In genomic region chr6:41427642-41428401, GRCh38 we compare ENCODE assay signal across 8 cellular contexts.
DNase-seq lines count a peak whose midpoint lies in the region; ATAC-seq and TF ChIP-seq lines count a peak whose summit lies in the region.

No MANE protein-coding gene starts in this region.

- WGBS in iPS DF 6.9 (ENCODE audit: insufficient coverage, insufficient read length) = no CpG with 5 or more reads among the region's 78 CpGs
- 0% methylated on average over 78 of the region's 78 CpGs for WGBS in sigmoid colon, 2 donors

- DNase-seq in GM06990 (ENCODE audit: extremely low read depth, insufficient read length) = peak; percentile 51
- DNase-seq in NCI-H146 (lab: John Stamatoyannopoulos, UW) = peak; percentile 89
- peak; percentile 44 for DNase-seq in adipocyte (ENCODE audit: low read depth)
- DNase-seq in iPS DF 6.9 (ENCODE audit: low read depth, low spot score) = no peak
- DNase-seq in sigmoid colon = peak; percentile 75
- DNase-seq in superior temporal gyrus (ENCODE audit: extremely low spot score) = no peak
- no peak for DNase-seq in OCI-M1 (lab: John Stamatoyannopoulos, UW)

- intact Hi-C loops in sigmoid colon (cut with DNase I) = loop anchor here (2.0 kb wide), 3 partner anchors 15 to 255 kb away; partner anchors contain the start of gene FOXP4

- H3K9ac ChIP-seq in adipocyte (ENCODE audit: low read length) = no peak overlapping the region

- ATAC-seq in HG03139 (IDR thresholded peaks at IDR 0.05; ENCODE audit: unreplicated experiment) = no peak

- H3K36me3 ChIP-seq in GM06990 (ENCODE audit: control insufficient read depth, insufficient read depth, low read length) = no peaks in the 10 kb centered on the region
- no peaks in the 10 kb centered on the region for H3K36me3 ChIP-seq in adipocyte (ENCODE audit: control insufficient read depth, insufficient read depth, low read length, severe bottlenecking)
- H3K36me3 ChIP-seq in iPS DF 6.9 (ENCODE audit: control insufficient read depth, insufficient read depth, low read length) = no peaks in the 10 kb centered on the region
- H3K36me3 ChIP-seq in sigmoid colon = no peaks in the 10 kb centered on the region

- no peak for TF ChIP-seq CTCF in GM06990 (IDR thresholded peaks at IDR 0.05; ENCODE audit: insufficient read depth, low read length, poor library complexity, severe bottlenecking)
- peak in 1 of 4 experiments; percentile 34 for TF ChIP-seq CTCF in sigmoid colon (IDR thresholded peaks at IDR 0.05)

- peak overlapping the region; percentile 40 for H3K4me3 ChIP-seq in GM06990 (replicated peaks; ENCODE audit: low read depth, low read length)
- peak overlapping the region; percentile 66 for H3K4me3 ChIP-seq in adipocyte (ENCODE audit: low read length)
- H3K4me3 ChIP-seq in iPS DF 6.9 (ENCODE audit: low read length) = peak overlapping the region; percentile 18; the same call in 1 of the 2 replicates
- peak overlapping the region; percentile 29 to 55 (median 50) for H3K4me3 ChIP-seq in sigmoid colon

- no peak for TF ChIP-seq EP300 in sigmoid colon (IDR thresholded peaks at IDR 0.05)

- no peaks in the 10 kb centered on the region for H3K9me3 ChIP-seq in adipocyte (ENCODE audit: control insufficient read depth, low read length)
- H3K9me3 ChIP-seq in iPS DF 6.9 (ENCODE audit: control insufficient read depth, insufficient read depth, low read length) = no peaks in the 10 kb centered on the region
- H3K9me3 ChIP-seq in sigmoid colon = no peaks in the 10 kb centered on the region

- H3K27ac ChIP-seq in iPS DF 6.9 (ENCODE audit: low read length) (no peak overlapping the region), sigmoid colon (peak overlapping the region; percentile 69 to 88 (median 76))

- H3K4me1 ChIP-seq in adipocyte (ENCODE audit: control insufficient read depth, insufficient read depth, low read length) = peaks cover 27% of the 10 kb centered on the region
- H3K4me1 ChIP-seq in iPS DF 6.9 (ENCODE audit: control insufficient read depth, insufficient read depth, low read length) = peaks cover 13% of the 10 kb centered on the region
- H3K4me1 ChIP-seq in sigmoid colon = peaks cover 0 to 45% (median 35%) of the 10 kb centered on the region in 4 donors

- H3K27me3 ChIP-seq in GM06990 (replicated peaks; ENCODE audit: control insufficient read depth, insufficient read depth, low read length) = no peaks in the 10 kb centered on the region
- H3K27me3 ChIP-seq in adipocyte (replicated peaks; ENCODE audit: control insufficient read depth, insufficient read depth, low read length) = peaks cover 35% of the 10 kb centered on the region
- H3K27me3 ChIP-seq in iPS DF 6.9 (ENCODE audit: control insufficient read depth, insufficient read depth, low read length) = peaks cover 40% of the 10 kb centered on the region
- no peaks in the 10 kb centered on the region for H3K27me3 ChIP-seq in sigmoid colon

- TF ChIP-seq POLR2A in sigmoid colon (IDR thresholded peaks at IDR 0.05) = no peak

Comparison
In these comparisons a context has a peak if more than half of its experiments do, and no peak if none do; other contexts are left out.
1. DNase-seq: peak in GM06990 (single experiment), NCI-H146 (single experiment), adipocyte (single experiment) and sigmoid colon (single experiment); none in iPS DF 6.9 (single experiment), superior temporal gyrus (single experiment) and OCI-M1 (single experiment).
2. Peak in every context shown above with its lines, with median percentiles within 50 percentile points of each other: H3K4me3 ChIP-seq.